ENCODE assay signal across 1 cellular context in genomic region chr11:6900327-6900999, GRCh38.
TF ChIP-seq lines count a peak whose summit lies in the region.

No MANE protein-coding gene starts in this region.

TF ChIP-seq in GM12878, 131 proteins besides CTCF, POLR2A, EP300 and RAD21:
- peak; percentile 11; the same call in 1 of the 2 replicates for TF ChIP-seq SMC3 (IDR thresholded peaks at IDR 0.05; ENCODE audit: borderline replicate concordance, low read length)
- no peak for TF ChIP-seq TCF7 (IDR thresholded peaks at IDR 0.05; ENCODE audit: borderline replicate concordance)
- no peak for TF ChIP-seq JUND (IDR thresholded peaks at IDR 0.05; ENCODE audit: low read depth, low read length)
